Comparison of ENCODE assay signal across 22 cellular contexts in the genomic region with DNA sequence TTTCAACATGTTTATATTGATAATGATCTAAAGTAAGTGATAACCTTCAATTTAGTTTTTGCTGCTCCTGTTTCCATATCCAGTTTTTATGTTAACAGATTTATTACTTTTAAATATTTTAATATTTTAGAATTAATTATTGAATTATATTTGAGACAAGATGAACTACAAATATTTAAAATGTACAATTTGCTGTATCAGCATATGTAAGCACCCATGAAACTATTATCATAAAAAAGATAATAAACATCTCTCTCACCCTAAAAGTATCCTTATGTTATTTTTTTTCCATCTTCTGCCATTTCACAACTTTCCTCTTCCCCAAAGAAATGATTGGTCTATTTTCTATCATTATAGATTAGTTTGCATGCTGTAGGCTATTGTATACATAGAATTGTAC.
"Had no signal": no experiment of that assay in that cellular context is flagged by ENCODE, and none has a peak within 500 bp of the region (broad histone marks: within the 10 kb centered on the region; RNA-seq: fewer than 3 reads in every experiment).

No MANE protein-coding gene starts in this region.

- H3K9me3 ChIP-seq: gastrocnemius medialis had no signal

- H3K4me1 ChIP-seq: esophagus muscularis mucosa, foreskin keratinocyte, gastrocnemius medialis, heart right ventricle, left lung, lower lobe of right lung had no signal

- H3K36me3 ChIP-seq: esophagus muscularis mucosa, gastrocnemius medialis, heart right ventricle, left lung, lower lobe of right lung had no signal

- H3K27ac ChIP-seq: coronary artery, dorsolateral prefrontal cortex, esophagus muscularis mucosa, foreskin keratinocyte, gastrocnemius medialis, heart right ventricle, left lung, lower lobe of right lung had no signal

- H3K4me3 ChIP-seq: coronary artery, dorsolateral prefrontal cortex, esophagus muscularis mucosa, gastrocnemius medialis, heart right ventricle, left lung, lower lobe of right lung had no signal

- DNase-seq: dermis blood vessel endothelial cell; dorsolateral prefrontal cortex; effector CD4-positive, alpha-beta T cell; effector memory CD4-positive, alpha-beta T cell; foreskin keratinocyte; gastrocnemius medialis; glutamatergic neuron; head of caudate nucleus; heart right ventricle; hippocampal formation; immature natural killer cell; left cardiac atrium; left lung; left ventricle myocardium superior; lower lobe of right lung; mesenchymal stem cell; naive thymus-derived CD4-positive, alpha-beta T cell had no signal

- FAIRE-seq: colon, endothelial cell of umbilical vein, keratinocyte had no signal

- H3K27me3 ChIP-seq: dorsolateral prefrontal cortex, esophagus muscularis mucosa, foreskin keratinocyte, gastrocnemius medialis, heart right ventricle, left lung had no signal

- ATAC-seq: foreskin keratinocyte; gastrocnemius medialis; heart right ventricle; left cardiac atrium; left lung; left ventricle myocardium superior; lower lobe of right lung; naive thymus-derived CD4-positive, alpha-beta T cell had no signal
